Comparison of ENCODE assay signal across 10 cellular contexts in genomic region chr1:25727819-25728286, GRCh38.
DNase-seq lines count a peak whose midpoint lies in the region; ATAC-seq and TF ChIP-seq lines count a peak whose summit lies in the region.
"Had no signal": no experiment of that assay in that cellular context is flagged by ENCODE, and none has a peak within 500 bp of the region (broad histone marks: within the 10 kb centered on the region; RNA-seq: fewer than 3 reads in every experiment).

No MANE protein-coding gene starts in this region.

- no peaks in the 10 kb centered on the region for H4K20me1 ChIP-seq in SK-N-SH (ENCODE audit: insufficient read depth)

- no peaks in the 10 kb centered on the region for H3K9me3 ChIP-seq in SK-N-SH

- H3K27ac ChIP-seq in SK-N-SH (ENCODE audit: low read depth in 2 of 2, low read length in 1 of 2) = peak overlapping the region in 1 of 2 experiments; percentile 99; a peak in 2 of 4 replicates

- CTCF ChIA-PET in SK-N-SH (lab: Yijun Ruan, JAX) = interaction anchor here (0.6 to 1.6 kb wide), 5 partner anchors 13 to 119 kb away, joined by 3 to 6 read pairs (median 4); partner anchors contain the start of gene SELENON

- ATAC-seq in left cardiac atrium (peak; percentile 88 to 91), HG02610 (IDR thresholded peaks at IDR 0.05; ENCODE audit: unreplicated experiment) (no peak), HG03045 (IDR thresholded peaks at IDR 0.05; ENCODE audit: unreplicated experiment) (no peak), HG02981 (IDR thresholded peaks at IDR 0.05; ENCODE audit: unreplicated experiment) (no peak)

- H2AFZ ChIP-seq in SK-N-SH (ENCODE audit: low read depth) = no peak overlapping the region

- WGBS in SK-N-SH (ENCODE audit: low lambda C conversion rate) = 25% methylated on average over 10 of the region's 10 CpGs

- TF ChIP-seq RAD21 in SK-N-SH (IDR thresholded peaks at IDR 0.05; ENCODE audit: low read length) = peak; percentile 29; the same call in 1 of the 2 replicates

- H3K4me2 ChIP-seq in SK-N-SH = no peak overlapping the region

- no peak overlapping the region for H3K9ac ChIP-seq in SK-N-SH

- peaks cover 6% of the 10 kb centered on the region; the same call in 1 of the 2 replicates for H3K27me3 ChIP-seq in SK-N-SH (ENCODE audit: insufficient read depth)

- no peak for TF ChIP-seq CTCF in SK-N-SH (IDR thresholded peaks at IDR 0.05)

- DNase-seq in DMS153 (lab: John Stamatoyannopoulos, UW) (peak; percentile 53), SK-N-SH (peak; percentile 82), left cardiac atrium (peak; percentile 84), posterior vena cava (ENCODE audit: low spot score) (peak; percentile 88), HUDEP-2 (lab: John Stamatoyannopoulos, UW; ENCODE audit: unreplicated experiment in 76 of 76) (no peak)
- DNase-seq: activated CD4-positive, alpha-beta T cell treated with anti-CD3 and anti-CD28 coated beads, Interleukin-2, amount 10 ng/mL, durations not matched to agents 24 days and 14 days; effector CD4-positive, alpha-beta T cell had no signal

- intact Hi-C loops in left cardiac atrium (cut with DNase I) = no loop called here
- intact Hi-C loops in posterior vena cava (cut with DNase I) = loop anchor here in 1 of 2 donors (1.0 kb wide), 1 partner anchor 47 kb away; no protein-coding TSS in a partner anchor

- H3K36me3 ChIP-seq in SK-N-SH (replicated peaks in 1 of 2; ENCODE audit: control insufficient read depth in 1 of 2, insufficient read depth in 2 of 2, low read length in 1 of 2) = no peaks in the 10 kb centered on the region

- TF ChIP-seq EP300 in SK-N-SH (IDR thresholded peaks at IDR 0.05; ENCODE audit: borderline replicate concordance in 1 of 2, low read depth in 1 of 2, low read length in 1 of 2) = peak in 1 of 2 experiments; percentile 70; a peak in 2 of 4 replicates

- H3F3A ChIP-seq in SK-N-SH (replicated peaks; ENCODE audit: insufficient read depth) = no peaks in the 10 kb centered on the region

- POLR2A ChIA-PET in SK-N-SH (lab: Yijun Ruan, JAX) = interaction anchor here (0.7 to 2.0 kb wide), 6 partner anchors 16 to 72 kb away, joined by 3 to 6 read pairs (median 3); partner anchors contain the start of gene SELENON

- no peak overlapping the region for H3K4me3 ChIP-seq in SK-N-SH (ENCODE audit: low read depth in 2 of 2, low read length in 1 of 2)

- no peaks in the 10 kb centered on the region for H3K79me2 ChIP-seq in SK-N-SH (ENCODE audit: insufficient read depth)

- peaks cover 0 to 76% of the 10 kb centered on the region in 2 experiments; a peak in 2 of 4 replicates for H3K4me1 ChIP-seq in SK-N-SH (ENCODE audit: control insufficient read depth in 1 of 2, insufficient read depth in 2 of 2, low read depth in 1 of 2, low read length in 1 of 2)

- H3K9me2 ChIP-seq in SK-N-SH = no peaks in the 10 kb centered on the region

TF ChIP-seq in SK-N-SH, 30 proteins besides CTCF, POLR2A, EP300 and RAD21:
- TF ChIP-seq MXI1 (IDR thresholded peaks at IDR 0.05; ENCODE audit: low read depth, low read length) (peak; percentile 93), RCOR1 (IDR thresholded peaks at IDR 0.05; ENCODE audit: low read length) (peak; percentile 51; the same call in 1 of the 2 replicates), FOXJ3 (CRISPR knock-in tag; IDR thresholded peaks at IDR 0.05) (peak; percentile 77; the same call in 1 of the 2 replicates), SMC3 (IDR thresholded peaks at IDR 0.05; ENCODE audit: low read depth, low read length) (peak; percentile 12; the same call in 1 of the 2 replicates), CHD2 (IDR thresholded peaks at IDR 0.05; ENCODE audit: low read length, partially characterized antibody) (peak; percentile 35), GATA2 (CRISPR knock-in tag; IDR thresholded peaks at IDR 0.05) (peak; percentile 51; the same call in 1 of the 2 replicates), FOSL2 (IDR thresholded peaks at IDR 0.05; ENCODE audit: borderline replicate concordance, low read depth) (no peak), SIN3A (IDR thresholded peaks at IDR 0.05; ENCODE audit: borderline replicate concordance, low read depth, low read length) (no peak), POLR2AphosphoS5 (IDR thresholded peaks at IDR 0.05; ENCODE audit: low read depth, low read length) (no peak), USF2 (IDR thresholded peaks at IDR 0.05; ENCODE audit: borderline replicate concordance, low read depth, low read length) (no peak), FOXM1 (IDR thresholded peaks at IDR 0.05; ENCODE audit: low read depth) (no peak), ZBTB33 (IDR thresholded peaks at IDR 0.05; ENCODE audit: borderline replicate concordance, low read depth) (no peak), NRF1 (IDR thresholded peaks at IDR 0.05; ENCODE audit: low read depth, low read length) (no peak)

Comparison
In these comparisons a context has a peak if more than half of its experiments do, and no peak if none do; other contexts are left out.
1. DNase-seq: peak in DMS153 (single experiment), SK-N-SH (single experiment), left cardiac atrium (single experiment) and posterior vena cava (single experiment); none in HUDEP-2 (0 of 76).
2. ATAC-seq: peak in left cardiac atrium (2 of 2); none in HG02610 (single experiment), HG03045 (single experiment) and HG02981 (single experiment).